ENCODE assay signal across 24 cellular contexts in the genomic region with DNA sequence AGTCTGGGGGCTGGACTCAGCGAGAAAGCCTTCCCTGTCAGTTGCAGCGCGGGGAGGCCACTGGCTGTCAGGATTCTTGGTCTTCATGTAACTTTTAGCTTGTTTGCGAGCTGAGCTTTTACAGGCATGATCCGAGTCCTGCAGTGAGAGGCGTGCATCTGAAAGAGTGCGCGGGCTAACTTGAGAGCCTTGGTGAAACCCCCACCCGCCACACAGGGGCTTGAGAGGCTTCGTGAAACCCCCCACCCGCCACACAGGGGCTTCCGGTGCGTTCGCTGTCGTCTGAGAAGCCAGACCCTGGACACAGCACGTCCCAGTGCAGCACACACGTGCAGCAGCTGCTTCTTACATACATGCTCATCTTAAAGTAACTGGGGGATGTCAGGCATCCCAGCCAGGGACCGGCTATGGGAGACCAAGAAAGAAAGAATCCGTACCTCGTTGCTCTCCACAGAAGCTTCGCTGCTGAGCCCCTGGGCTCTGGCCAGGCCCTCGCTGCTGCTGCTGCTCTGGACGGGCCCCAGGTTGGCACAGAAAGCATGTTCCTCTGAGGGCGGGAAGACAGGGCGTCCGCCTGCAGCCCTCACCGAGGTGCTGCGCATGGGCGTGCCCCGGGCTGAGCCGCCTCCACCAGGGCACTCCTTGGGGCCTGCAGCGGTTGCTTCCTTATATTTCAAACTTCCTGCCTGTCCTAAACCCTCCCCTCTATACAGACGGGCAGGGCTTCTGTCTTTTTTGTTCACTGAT. TPM values are rescaled to one million over a fixed set of nuclear protein-coding genes. Genes with fewer than 3 reads are reported as not detected.
DNase-seq lines count a peak whose midpoint lies in the region; ATAC-seq and TF ChIP-seq lines count a peak whose summit lies in the region.
"Had no signal": no experiment of that assay in that cellular context is flagged by ENCODE, and none has a peak within 500 bp of the region (broad histone marks: within the 10 kb centered on the region; RNA-seq: fewer than 3 reads in every experiment).

No MANE protein-coding gene starts in this region.

- H3K36me3 Mint-ChIP-seq in naive thymus-derived CD4-positive, alpha-beta T cell, result peaks cover 0 to 17% (median 3%) of the 10 kb centered on the region in 5 donors

- no peak for TF ChIP-seq POLR2A in sigmoid colon (IDR thresholded peaks at IDR 0.05)

- ATAC-seq in left cardiac atrium (peak; percentile 4 to 42), HG03175 (IDR thresholded peaks at IDR 0.05; ENCODE audit: unreplicated experiment) (no peak)
- ATAC-seq in naive thymus-derived CD4-positive, alpha-beta T cell, result peak; percentile 12

- no peaks in the 10 kb centered on the region for H3K27me3 Mint-ChIP-seq in naive thymus-derived CD4-positive, alpha-beta T cell
- H3K27me3 Mint-ChIP-seq: activated naive CD8-positive, alpha-beta T cell treated with anti-CD3 and anti-CD28 coated beads, Interleukin-2, amount 10 ng/mL, durations not matched to agents 7 days and 5 days; stimulated activated naive CD8-positive, alpha-beta T cell treated with anti-CD3 and anti-CD28 coated beads, Interleukin-15, Interleukin-2, amounts not matched to agents 100 ng/mL and 50 ng/mL, for 24 hours had no signal

- WGBS in sigmoid colon, 2 donors, result 56 to 80% methylated on average over 33 of the region's 33 CpGs

- no peak overlapping the region for H3K4me3 ChIP-seq in H7 (ENCODE audit: insufficient read depth, low read depth, low read length)
- no peak overlapping the region for H3K4me3 ChIP-seq in naive thymus-derived CD4-positive, alpha-beta T cell (ENCODE audit: low read length)
- H3K4me3 ChIP-seq in sigmoid colon, result no peak overlapping the region
- H3K4me3 ChIP-seq: dorsolateral prefrontal cortex, psoas muscle, SJSA1, thyroid gland had no signal

- no peaks in the 10 kb centered on the region for H3K9me3 ChIP-seq in naive thymus-derived CD4-positive, alpha-beta T cell (ENCODE audit: control insufficient read depth in 2 of 3, low read length in 3 of 3)
- H3K9me3 ChIP-seq in sigmoid colon, result no peaks in the 10 kb centered on the region
- H3K9me3 ChIP-seq: psoas muscle, SJSA1, thyroid gland had no signal

- no peak for TF ChIP-seq CTCF in sigmoid colon (IDR thresholded peaks at IDR 0.05)

- H3K4me1 Mint-ChIP-seq in naive thymus-derived CD4-positive, alpha-beta T cell, result peaks cover 0 to 7% (median 0%) of the 10 kb centered on the region in 7 donors

- H3K9me3 Mint-ChIP-seq in naive thymus-derived CD4-positive, alpha-beta T cell, result no peaks in the 10 kb centered on the region
- H3K9me3 Mint-ChIP-seq: activated naive CD8-positive, alpha-beta T cell treated with anti-CD3 and anti-CD28 coated beads, Interleukin-2, amount 10 ng/mL, durations not matched to agents 7 days and 5 days; stimulated activated naive CD8-positive, alpha-beta T cell treated with anti-CD3 and anti-CD28 coated beads, Interleukin-15, Interleukin-2, amounts not matched to agents 100 ng/mL and 50 ng/mL, for 24 hours had no signal

- POLR2A ChIA-PET in naive thymus-derived CD4-positive, alpha-beta T cell (lab: Charles Lee), result no interaction called here

- H3K4me3 Mint-ChIP-seq in naive thymus-derived CD4-positive, alpha-beta T cell, result no peak overlapping the region
- H3K4me3 Mint-ChIP-seq: stimulated activated naive CD8-positive, alpha-beta T cell treated with anti-CD3 and anti-CD28 coated beads, Interleukin-15, Interleukin-2, amounts not matched to agents 100 ng/mL and 50 ng/mL, for 24 hours had no signal

- H3K4me1 ChIP-seq in naive thymus-derived CD4-positive, alpha-beta T cell (ENCODE audit: control insufficient read depth in 2 of 2, insufficient read depth in 2 of 2, low read length in 2 of 2), result no peaks in the 10 kb centered on the region
- peaks cover 0 to 6% (median 2%) of the 10 kb centered on the region in 4 donors for H3K4me1 ChIP-seq in sigmoid colon
- H3K4me1 ChIP-seq: psoas muscle, SJSA1, thyroid gland had no signal

- H3K36me3 ChIP-seq in H7 (replicated peaks; ENCODE audit: control insufficient read depth, insufficient read depth, low read length), result peaks cover 27% of the 10 kb centered on the region
- peaks cover 0 to 85% (median 16%) of the 10 kb centered on the region in 3 experiments for H3K36me3 ChIP-seq in naive thymus-derived CD4-positive, alpha-beta T cell (ENCODE audit: control insufficient read depth in 2 of 3, insufficient read depth in 3 of 3, low read length in 3 of 3)
- peaks cover 41 to 97% (median 51%) of the 10 kb centered on the region in 4 donors for H3K36me3 ChIP-seq in sigmoid colon

- intact Hi-C loops in left cardiac atrium (cut with DNase I) (no loop called here), sigmoid colon (cut with DNase I) (no loop called here)
- intact Hi-C loops in naive thymus-derived CD4-positive, alpha-beta T cell (cut with micrococcal nuclease), result no loop called here

- no peaks in the 10 kb centered on the region for H3K27me3 ChIP-seq in H7 (ENCODE audit: control insufficient read depth, insufficient read depth, low read length)
- H3K27me3 ChIP-seq in naive thymus-derived CD4-positive, alpha-beta T cell (ENCODE audit: control insufficient read depth in 2 of 2, insufficient read depth in 2 of 2, low read length in 2 of 2), result no peaks in the 10 kb centered on the region
- H3K27me3 ChIP-seq in sigmoid colon, result no peaks in the 10 kb centered on the region
- H3K27me3 ChIP-seq: dorsolateral prefrontal cortex, SJSA1, thyroid gland had no signal

- H3K27ac Mint-ChIP-seq in naive thymus-derived CD4-positive, alpha-beta T cell, result no peak overlapping the region
- H3K27ac Mint-ChIP-seq: stimulated activated naive CD8-positive, alpha-beta T cell treated with anti-CD3 and anti-CD28 coated beads, Interleukin-15, Interleukin-2, amounts not matched to agents 100 ng/mL and 50 ng/mL, for 24 hours had no signal

- H3K27ac ChIP-seq in naive thymus-derived CD4-positive, alpha-beta T cell (ENCODE audit: low read depth, low read length), result no peak overlapping the region
- no peak overlapping the region for H3K27ac ChIP-seq in sigmoid colon
- H3K27ac ChIP-seq: psoas muscle, SJSA1, thyroid gland had no signal

- CTCF ChIA-PET in naive thymus-derived CD4-positive, alpha-beta T cell (lab: Charles Lee), result no interaction called here

- TF ChIP-seq EP300 in sigmoid colon (IDR thresholded peaks at IDR 0.05), result no peak

- DNase-seq in H7 (peak; percentile 56), astrocyte of the hippocampus (ENCODE audit: low read depth, low spot score) (peak; percentile 2), left cardiac atrium (no peak), sigmoid colon (no peak), NCI-H69 (lab: John Stamatoyannopoulos, UW) (no peak)
- no peak for DNase-seq in naive thymus-derived CD4-positive, alpha-beta T cell
- DNase-seq: ACHN; activated CD4-positive, alpha-beta T cell treated with anti-CD3 and anti-CD28 coated beads for 1 hour; activated gamma-delta T cell; activated T-cell treated with anti-CD3 and anti-CD28 coated beads, Interleukin-2, amount 50 U/mL, for 1 hour; DMS153; NCI-H1092; NCI-H187; NCI-H2171 treated with DMSO at 0.1 percent for 48 hours; NCI-H524 treated with DMSO at 0.1 percent for 48 hours; T-helper 1 cell; thyroid gland had no signal

RNA-seq across cellular contexts. Expression of gene NUDT16L1, which starts 7.8 kb away (rescaled TPM):
- 43.9 and 50.5 TPM in 2 replicates for total RNA-seq in H7 (2014; rRNA removed; shearing (Covaris generic))
- 10 to 100 TPM; 39.1 to 41.0 TPM for total RNA-seq in left cardiac atrium
- 10 to 100 TPM; 42.8 to 65.4 (median 53.3) TPM for total RNA-seq in naive thymus-derived CD4-positive, alpha-beta T cell
- 100 to 1,000 TPM; 104 to 133 TPM for polyA plus RNA-seq in naive thymus-derived CD4-positive, alpha-beta T cell
- 10 to 100 TPM; 16.6 to 21.8 (median 18.6) TPM for total RNA-seq in sigmoid colon
- polyA plus RNA-seq in sigmoid colon, result 10 to 100 TPM; 53.7 to 75.1 (median 61.9) TPM

RNA-seq across cellular contexts. Expression of gene ANKS3, which starts 32.9 kb away (rescaled TPM):
- 19.5 and 21.8 TPM in 2 replicates for total RNA-seq in H7 (2014; rRNA removed; shearing (Covaris generic))
- total RNA-seq in left cardiac atrium (10 to 100 TPM; 11.0 to 11.6 TPM), sigmoid colon (10 to 100 TPM; 20.3 to 30.7 (median 23.8) TPM)
- total RNA-seq in naive thymus-derived CD4-positive, alpha-beta T cell, result 10 to 100 TPM; 17.6 to 32.7 (median 25.3) TPM
- polyA plus RNA-seq in naive thymus-derived CD4-positive, alpha-beta T cell, result 1 to 10 TPM; 4.1 to 8.5 TPM
- polyA plus RNA-seq in sigmoid colon, result 10 to 100 TPM in 1 of 3 donors, 1 to 10 TPM in 2; 3.9 to 20.8 (median 9.6) TPM

RNA-seq across cellular contexts. Expression of gene DNAAF8, which starts 33.2 kb away (rescaled TPM):
- 1.1 TPM in 1 of 2 replicates, not detected in the other for total RNA-seq in H7 (2014; rRNA removed; shearing (Covaris generic))
- under 1 TPM; 0.52 to 0.85 TPM for total RNA-seq in left cardiac atrium
- total RNA-seq in naive thymus-derived CD4-positive, alpha-beta T cell, result under 1 TPM; 0.11 to 0.57 (median 0.27) TPM
- under 1 TPM in 1 of 2 donors, not detected in 1; 0.31 TPM for polyA plus RNA-seq in naive thymus-derived CD4-positive, alpha-beta T cell
- total RNA-seq in sigmoid colon, result under 1 TPM; 0.14 to 0.83 (median 0.43) TPM
- 1 to 10 TPM in 1 of 3 donors, under 1 TPM in 2; 0.60 to 1.2 (median 0.73) TPM for polyA plus RNA-seq in sigmoid colon
- total RNA-seq: H1 had no signal

Comparison
In these comparisons a context has a peak if more than half of its experiments do, and no peak if none do; other contexts are left out.
1. DNase-seq: peak in H7 (single experiment) and astrocyte of the hippocampus (single experiment); none in left cardiac atrium (single experiment), naive thymus-derived CD4-positive, alpha-beta T cell (0 of 9), sigmoid colon (single experiment) and NCI-H69 (single experiment).